In the genomic region with DNA sequence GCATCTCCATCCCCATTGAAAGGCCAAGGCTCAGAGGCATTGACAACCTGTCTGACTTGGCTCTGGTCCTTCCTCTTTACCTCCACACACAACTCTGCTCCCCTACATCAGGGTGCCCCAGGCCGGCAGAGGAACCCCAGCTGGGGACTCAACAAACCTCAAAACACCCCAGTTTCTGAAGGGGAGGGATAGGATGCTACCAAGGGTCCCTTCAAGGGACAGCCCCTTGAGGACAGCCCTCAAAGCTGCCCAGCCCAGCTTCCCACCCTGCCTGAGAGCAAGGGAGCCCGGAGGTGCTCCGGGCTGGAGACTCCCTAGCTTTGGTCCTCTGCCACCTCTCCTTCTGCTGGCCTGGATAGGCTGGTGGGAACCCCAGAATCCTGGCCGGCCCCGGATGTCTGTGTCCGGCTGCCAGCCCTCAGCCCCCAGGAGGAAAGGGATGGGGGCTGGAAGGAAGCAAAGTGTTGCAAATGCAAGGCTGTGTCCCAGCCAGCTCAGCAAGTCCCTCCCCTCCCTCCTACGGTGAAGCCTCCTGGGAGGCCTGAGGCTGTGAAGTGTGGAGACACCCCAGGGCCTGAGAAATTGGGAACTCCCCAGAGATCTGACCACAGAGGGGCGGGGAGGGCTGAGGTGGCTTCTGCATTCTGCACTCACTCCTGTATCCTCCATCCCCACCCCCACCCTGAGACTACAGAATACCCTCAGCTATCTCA, we compare ENCODE assay signal across 7 cellular contexts. TPM values are rescaled to one million over a fixed set of nuclear protein-coding genes. Genes with fewer than 3 reads are reported as not detected.
DNase-seq lines count a peak whose midpoint lies in the region; ATAC-seq, FAIRE-seq and TF ChIP-seq lines count a peak whose summit lies in the region.

No MANE protein-coding gene starts in this region.

- intact Hi-C loops in PC-3 (cut with micrococcal nuclease): loop anchor here (1.0 kb wide), 1 partner anchor 14 kb away; no protein-coding TSS in a partner anchor
- intact Hi-C loops in HepG2 (cut with micrococcal nuclease; ENCODE audit: unreplicated experiment): loop anchor here (2.0 to 10.0 kb wide), 2 partner anchors 14 to 58 kb away; a partner anchor contains a TSS

- H3K27ac ChIP-seq in PC-3 (ENCODE audit: low read length): no peak overlapping the region
- no peak overlapping the region for H3K27ac ChIP-seq in HepG2 (ENCODE audit: extremely low read length, insufficient read depth, low read length)

- H3K9ac ChIP-seq in PC-3 (ENCODE audit: low read length) (no peak overlapping the region), HepG2 (ENCODE audit: insufficient read depth, low read depth, low read length) (no peak overlapping the region)

- no peak overlapping the region for H2AFZ ChIP-seq in PC-3 (ENCODE audit: low read length)
- no peak overlapping the region for H2AFZ ChIP-seq in HepG2 (ENCODE audit: low read length)

- no peaks in the 10 kb centered on the region for H3K9me3 Mint-ChIP-seq in activated naive CD8-positive, alpha-beta T cell treated with anti-CD3 and anti-CD28 coated beads for 36 hours
- no peaks in the 10 kb centered on the region for H3K9me3 Mint-ChIP-seq in type B pancreatic cell

- no peak overlapping the region for H3K27ac Mint-ChIP-seq in activated naive CD8-positive, alpha-beta T cell treated with anti-CD3 and anti-CD28 coated beads for 36 hours
- H3K27ac Mint-ChIP-seq in type B pancreatic cell: no peak overlapping the region

- H3F3A ChIP-seq in PC-3 (ENCODE audit: low read length, unreplicated experiment): no peaks in the 10 kb centered on the region

- H4K20me1 ChIP-seq in PC-3 (ENCODE audit: low read length) (peaks cover 27% of the 10 kb centered on the region), HepG2 (ENCODE audit: insufficient read depth, low read length) (peaks cover 14% of the 10 kb centered on the region)

- H3K4me1 ChIP-seq in PC-3 (ENCODE audit: insufficient read depth, low read length) (peaks cover 63% of the 10 kb centered on the region), HepG2 (ENCODE audit: insufficient read depth, low read length) (peaks cover 65% of the 10 kb centered on the region)

- H3K36me3 ChIP-seq in PC-3 (ENCODE audit: low read depth, low read length) (peaks cover 12% of the 10 kb centered on the region), HepG2 (replicated peaks in 1 of 2; ENCODE audit: control insufficient read depth in 1 of 2, insufficient read depth in 2 of 2, low read length in 2 of 2) (peaks cover 9 to 23% of the 10 kb centered on the region in 2 experiments)

- 31% methylated on average over 3 of the region's 8 CpGs for WGBS in HepG2 (ENCODE audit: low lambda C conversion rate)

- peaks cover 23% of the 10 kb centered on the region for H3K79me2 ChIP-seq in PC-3 (ENCODE audit: low read length)
- H3K79me2 ChIP-seq in HepG2 (ENCODE audit: insufficient read depth, low read length): peaks cover 14% of the 10 kb centered on the region

- no peaks in the 10 kb centered on the region for H3K27me3 Mint-ChIP-seq in activated naive CD8-positive, alpha-beta T cell treated with anti-CD3 and anti-CD28 coated beads for 36 hours
- no peaks in the 10 kb centered on the region for H3K27me3 Mint-ChIP-seq in type B pancreatic cell

- H3K9me3 ChIP-seq in PC-3 (ENCODE audit: low read length) (no peaks in the 10 kb centered on the region), HepG2 (ENCODE audit: low read length) (no peaks in the 10 kb centered on the region)

- H3K4me2 ChIP-seq in PC-3 (ENCODE audit: low read length) (peak overlapping the region; percentile 5; the same call in 1 of the 2 replicates), HepG2 (ENCODE audit: low read depth, low read length) (peak overlapping the region; percentile 93)

- no peaks in the 10 kb centered on the region for H3K9me2 ChIP-seq in PC-3 (replicated peaks; ENCODE audit: low read length)

- H3K4me3 ChIP-seq in PC-3 (ENCODE audit: low read length) (no peak overlapping the region), HepG2 (replicated peaks in 1 of 3; ENCODE audit: insufficient read depth in 1 of 3, low read depth in 2 of 3, low read length in 3 of 3) (peak overlapping the region in 1 of 3 experiments; percentile 84; a peak in 4 of 6 replicates)

- no TSS peak for BruUV-seq in PC-3 (replicated peaks; lab: Mats Ljungman, UMichigan)
- no TSS peak for BruUV-seq in HepG2 (replicated peaks; lab: Mats Ljungman, UMichigan)

- no peak for TF ChIP-seq CTCF in PC-3 (conservative IDR thresholded peaks at IDR 0.05; ENCODE audit: low read depth, low read length)
- no peak for TF ChIP-seq CTCF in HepG2 (CRISPR knock-in tag; IDR thresholded peaks at IDR 0.05)
- no peak for TF ChIP-seq CTCF in type B pancreatic cell (conservative IDR thresholded peaks at IDR 0.05)

- H3K27me3 ChIP-seq in PC-3 (ENCODE audit: low read length) (no peaks in the 10 kb centered on the region), HepG2 (ENCODE audit: control insufficient read depth in 1 of 2, insufficient read depth in 2 of 2, low read length in 2 of 2) (peaks cover 0 to 4% of the 10 kb centered on the region in 2 experiments; a peak in 2 of 5 replicates)

- no peak for TF ChIP-seq POLR2A in HepG2 (IDR thresholded peaks at IDR 0.05; ENCODE audit: insufficient read depth in 1 of 2, low read depth in 2 of 2, low read length in 2 of 2)

- DNase-seq in PC-3 (peak; percentile 40), HepG2 (ENCODE audit: low spot score) (no peak), type B pancreatic cell (ENCODE audit: extremely low spot score, unreplicated experiment) (no peak), NCI-H1417 treated with DMSO at 0.1 percent for 48 hours (lab: John Stamatoyannopoulos, UW) (no peak)
- DNase-seq in activated naive CD8-positive, alpha-beta T cell treated with anti-CD3 and anti-CD28 coated beads for 36 hours: peak; percentile 76

- POLR2A ChIA-PET in PC-3 (lab: Charles Lee; ENCODE audit: unreplicated experiment): interaction anchor here (0.6 to 1.5 kb wide), 2 partner anchors 16 to 48 kb away, joined by 8 to 11 read pairs; no protein-coding TSS in a partner anchor
- POLR2A ChIA-PET in HepG2 (lab: Yijun Ruan, JAX): interaction anchor here (0.9 to 5.8 kb wide), 13 partner anchors 12 to 157 kb away, joined by 3 to 222 read pairs (median 7); a partner anchor contains a TSS

- H3K4me3 Mint-ChIP-seq in activated naive CD8-positive, alpha-beta T cell treated with anti-CD3 and anti-CD28 coated beads for 36 hours: peak overlapping the region; percentile 13
- H3K4me3 Mint-ChIP-seq in type B pancreatic cell: peak overlapping the region; percentile 82

- in situ Hi-C loops in HepG2 (cut with HindIII; ENCODE audit: extremely low pct_ligation_motif_present, low pct_unique_long_range_greater_than_20kb): no loop called here

- no peak for FAIRE-seq in HepG2 (lab: Jason Lieb, UNC)

- peak; percentile 27 for ATAC-seq in GM21528 (IDR thresholded peaks at IDR 0.05; ENCODE audit: low FRiP score, unreplicated experiment)
- ATAC-seq in PC-3: peak; percentile 6; the same call in 1 of the 2 replicates
- ATAC-seq in HepG2: no peak
- no peak for ATAC-seq in HG03439 (IDR thresholded peaks at IDR 0.05; ENCODE audit: unreplicated experiment)

- no peak for TF ChIP-seq RAD21 in HepG2 (CRISPR knock-in tag; IDR thresholded peaks at IDR 0.05)

- no peak for TF ChIP-seq EP300 in HepG2 (IDR thresholded peaks at IDR 0.05; ENCODE audit: low read depth in 2 of 2, low read length in 2 of 2)
- TF ChIP-seq EP300 in HepG2 (CRISPR knock-in tag; IDR thresholded peaks at IDR 0.05; ENCODE audit: borderline replicate concordance): no peak

- peaks cover 10% of the 10 kb centered on the region for H3K36me3 Mint-ChIP-seq in activated naive CD8-positive, alpha-beta T cell treated with anti-CD3 and anti-CD28 coated beads for 36 hours
- peaks cover 15% of the 10 kb centered on the region for H3K36me3 Mint-ChIP-seq in type B pancreatic cell

- peaks cover 34% of the 10 kb centered on the region for H3K4me1 Mint-ChIP-seq in activated naive CD8-positive, alpha-beta T cell treated with anti-CD3 and anti-CD28 coated beads for 36 hours
- H3K4me1 Mint-ChIP-seq in type B pancreatic cell (ENCODE audit: unreplicated experiment): peaks cover 33% of the 10 kb centered on the region

- CTCF ChIA-PET in PC-3 (lab: Charles Lee) (no interaction called here), HepG2 (lab: Yijun Ruan, JAX; ENCODE audit: low intra/inter-chr PET ratio, low total read pairs) (no interaction called here)

RNA-seq across cellular contexts. Expression of a gene that starts 1.1 kb away (rescaled TPM):
- total RNA-seq in PC-3 (2014; rRNA removed) (159 and 176 TPM in 2 replicates), HepG2 (2016; rRNA removed; fragmentation: Illumina TruSeq; extraction: Trizol) (81.9 and 85.1 TPM in 2 replicates), type B pancreatic cell (ENCODE audit: low replicate concordance) (247 and 465 TPM in 2 replicates)
- total RNA-seq in activated naive CD8-positive, alpha-beta T cell treated with anti-CD3 and anti-CD28 coated beads for 36 hours: 10 to 100 TPM; 26.4 to 26.7 TPM
- total RNA-seq in HepG2 (2016; cell fraction: cytosol; rRNA removed; fragmentation: Illumina TruSeq; extraction: Trizol; ENCODE audit: low read depth): 39.3 and 48.2 TPM in 2 replicates
- 79.9 and 80.4 TPM in 2 replicates for total RNA-seq in HepG2 (2016; cell fraction: insoluble cytoplasmic fraction; rRNA removed; fragmentation: Illumina TruSeq; extraction: Trizol)
- total RNA-seq in HepG2 (2016; cell fraction: membrane; rRNA removed; fragmentation: Illumina TruSeq; extraction: Trizol): 99.4 and 121 TPM in 2 replicates
- 41.2 and 48.0 TPM in 2 replicates for total RNA-seq in HepG2 (2016; cell fraction: nucleus; rRNA removed; fragmentation: Illumina TruSeq; extraction: Trizol)
- 134 and 155 TPM in 2 replicates for polyA plus RNA-seq in HepG2 (2011; rRNA removed)
- polyA plus RNA-seq in HepG2 (2011; cell fraction: cytosol; rRNA removed): 175 and 198 TPM in 2 replicates
- polyA plus RNA-seq in HepG2 (2011; cell fraction: nucleus; rRNA removed): 42.9 and 54.2 TPM in 2 replicates
- polyA plus RNA-seq in HepG2 (2012): 93.4 and 110 TPM in 2 replicates
- polyA plus RNA-seq in HepG2 (2016; cell fraction: cytosol; fragmentation: Illumina TruSeq; extraction: Trizol; ENCODE audit: low read depth): 130 and 155 TPM in 2 replicates
- polyA plus RNA-seq in HepG2 (2016; cell fraction: insoluble cytoplasmic fraction; fragmentation: Illumina TruSeq; extraction: Trizol; ENCODE audit: low read depth): 249 and 301 TPM in 2 replicates
- 253 and 267 TPM in 2 replicates for polyA plus RNA-seq in HepG2 (2016; cell fraction: membrane; fragmentation: Illumina TruSeq; extraction: Trizol; ENCODE audit: low read depth)
- polyA plus RNA-seq in HepG2 (2016; cell fraction: nucleus; fragmentation: Illumina TruSeq; extraction: Trizol; ENCODE audit: insufficient read depth, low read depth): 142 and 146 TPM in 2 replicates
- polyA minus RNA-seq in HepG2 (2011; rRNA and poly(A)+ RNA removed; ENCODE audit: low replicate concordance): 31.7 and 183 TPM in 2 replicates
- 56.3 and 59.3 TPM in 2 replicates for polyA minus RNA-seq in HepG2 (2011; cell fraction: cytosol; rRNA and poly(A)+ RNA removed)
- polyA minus RNA-seq in HepG2 (2011; cell fraction: nucleus; rRNA and poly(A)+ RNA removed): 34.6 and 44.4 TPM in 2 replicates

RNA-seq across cellular contexts. Expression of a gene that starts 25.2 kb away (rescaled TPM):
- total RNA-seq in PC-3 (2014; rRNA removed) (3.0 and 3.7 TPM in 2 replicates), HepG2 (2016; rRNA removed; fragmentation: Illumina TruSeq; extraction: Trizol) (0.31 and 3.2 TPM in 2 replicates), type B pancreatic cell (ENCODE audit: low replicate concordance) (4.7 and 8.7 TPM in 2 replicates)
- 1 to 10 TPM; 2.8 to 3.6 TPM for total RNA-seq in activated naive CD8-positive, alpha-beta T cell treated with anti-CD3 and anti-CD28 coated beads for 36 hours
- 0.71 TPM in 1 of 2 replicates, not detected in the other for total RNA-seq in HepG2 (2016; cell fraction: cytosol; rRNA removed; fragmentation: Illumina TruSeq; extraction: Trizol; ENCODE audit: low read depth)
- total RNA-seq in HepG2 (2016; cell fraction: insoluble cytoplasmic fraction; rRNA removed; fragmentation: Illumina TruSeq; extraction: Trizol): 0.46 and 3.1 TPM in 2 replicates
- 0.12 and 0.65 TPM in 2 replicates for total RNA-seq in HepG2 (2016; cell fraction: membrane; rRNA removed; fragmentation: Illumina TruSeq; extraction: Trizol)
- 3.2 and 5.0 TPM in 2 replicates for total RNA-seq in HepG2 (2016; cell fraction: nucleus; rRNA removed; fragmentation: Illumina TruSeq; extraction: Trizol)
- 17.6 and 21.8 TPM in 2 replicates for polyA plus RNA-seq in HepG2 (2011; rRNA removed)
- 2.4 and 5.1 TPM in 2 replicates for polyA plus RNA-seq in HepG2 (2011; cell fraction: cytosol; rRNA removed)
- 142 and 179 TPM in 2 replicates for polyA plus RNA-seq in HepG2 (2011; cell fraction: nucleus; rRNA removed)
- polyA plus RNA-seq in HepG2 (2012): 7.7 and 16.0 TPM in 2 replicates
- polyA plus RNA-seq in HepG2 (2016; cell fraction: cytosol; fragmentation: Illumina TruSeq; extraction: Trizol; ENCODE audit: low read depth): 0.22 and 0.24 TPM in 2 replicates
- 0.81 and 0.98 TPM in 2 replicates for polyA plus RNA-seq in HepG2 (2016; cell fraction: insoluble cytoplasmic fraction; fragmentation: Illumina TruSeq; extraction: Trizol; ENCODE audit: low read depth)
- 0.13 and 0.55 TPM in 2 replicates for polyA plus RNA-seq in HepG2 (2016; cell fraction: membrane; fragmentation: Illumina TruSeq; extraction: Trizol; ENCODE audit: low read depth)
- polyA plus RNA-seq in HepG2 (2016; cell fraction: nucleus; fragmentation: Illumina TruSeq; extraction: Trizol; ENCODE audit: insufficient read depth, low read depth): 26.3 and 28.4 TPM in 2 replicates
- 6.1 and 8.3 TPM in 2 replicates for polyA minus RNA-seq in HepG2 (2011; rRNA and poly(A)+ RNA removed; ENCODE audit: low replicate concordance)
- 1.3 and 1.8 TPM in 2 replicates for polyA minus RNA-seq in HepG2 (2011; cell fraction: cytosol; rRNA and poly(A)+ RNA removed)
- 16.6 and 17.9 TPM in 2 replicates for polyA minus RNA-seq in HepG2 (2011; cell fraction: nucleus; rRNA and poly(A)+ RNA removed)

RNA-seq across cellular contexts. Expression of a gene that starts 25.2 kb away (rescaled TPM):
- total RNA-seq in PC-3 (2014; rRNA removed): not detected in 2 replicates
- total RNA-seq in activated naive CD8-positive, alpha-beta T cell treated with anti-CD3 and anti-CD28 coated beads for 36 hours: under 1 TPM; 0.48 to 0.60 TPM
- total RNA-seq in HepG2 (2016; rRNA removed; fragmentation: Illumina TruSeq; extraction: Trizol): 0.62 and 1.0 TPM in 2 replicates
- total RNA-seq in HepG2 (2016; cell fraction: cytosol; rRNA removed; fragmentation: Illumina TruSeq; extraction: Trizol; ENCODE audit: low read depth): not detected in 2 replicates
- total RNA-seq in HepG2 (2016; cell fraction: insoluble cytoplasmic fraction; rRNA removed; fragmentation: Illumina TruSeq; extraction: Trizol): 2.0 TPM in 1 of 2 replicates, not detected in the other
- total RNA-seq in HepG2 (2016; cell fraction: membrane; rRNA removed; fragmentation: Illumina TruSeq; extraction: Trizol): 0.53 TPM in 1 of 2 replicates, not detected in the other
- 0.85 and 3.2 TPM in 2 replicates for total RNA-seq in HepG2 (2016; cell fraction: nucleus; rRNA removed; fragmentation: Illumina TruSeq; extraction: Trizol)
- polyA plus RNA-seq in HepG2 (2011; rRNA removed): 1.1 and 2.0 TPM in 2 replicates
- polyA plus RNA-seq in HepG2 (2011; cell fraction: cytosol; rRNA removed): 0.31 and 0.35 TPM in 2 replicates
- 5.2 and 6.5 TPM in 2 replicates for polyA plus RNA-seq in HepG2 (2011; cell fraction: nucleus; rRNA removed)
- 5.4 and 6.5 TPM in 2 replicates for polyA plus RNA-seq in HepG2 (2012)
- polyA plus RNA-seq in HepG2 (2016; cell fraction: cytosol; fragmentation: Illumina TruSeq; extraction: Trizol; ENCODE audit: low read depth): not detected in 2 replicates
- 0.23 TPM in 1 of 2 replicates, not detected in the other for polyA plus RNA-seq in HepG2 (2016; cell fraction: insoluble cytoplasmic fraction; fragmentation: Illumina TruSeq; extraction: Trizol; ENCODE audit: low read depth)
- 0.43 TPM in 1 of 2 replicates, not detected in the other for polyA plus RNA-seq in HepG2 (2016; cell fraction: membrane; fragmentation: Illumina TruSeq; extraction: Trizol; ENCODE audit: low read depth)
- 3.9 TPM in 2 replicates for polyA plus RNA-seq in HepG2 (2016; cell fraction: nucleus; fragmentation: Illumina TruSeq; extraction: Trizol; ENCODE audit: insufficient read depth, low read depth)
- 1.1 and 2.7 TPM in 2 replicates for polyA minus RNA-seq in HepG2 (2011; rRNA and poly(A)+ RNA removed; ENCODE audit: low replicate concordance)
- not detected in 2 replicates for polyA minus RNA-seq in HepG2 (2011; cell fraction: cytosol; rRNA and poly(A)+ RNA removed)
- 2.3 and 3.6 TPM in 2 replicates for polyA minus RNA-seq in HepG2 (2011; cell fraction: nucleus; rRNA and poly(A)+ RNA removed)
- 2.1 and 3.8 TPM in 2 replicates for total RNA-seq in type B pancreatic cell (ENCODE audit: low replicate concordance)

RNA-seq across cellular contexts. Expression of a gene that starts 45.2 kb away (rescaled TPM):
- 182 and 184 TPM in 2 replicates for total RNA-seq in PC-3 (2014; rRNA removed)
- total RNA-seq in activated naive CD8-positive, alpha-beta T cell treated with anti-CD3 and anti-CD28 coated beads for 36 hours: 100 to 1,000 TPM; 142 to 149 TPM
- total RNA-seq in HepG2 (2016; rRNA removed; fragmentation: Illumina TruSeq; extraction: Trizol): 93.5 and 109 TPM in 2 replicates
- 18.6 and 19.6 TPM in 2 replicates for total RNA-seq in HepG2 (2016; cell fraction: cytosol; rRNA removed; fragmentation: Illumina TruSeq; extraction: Trizol; ENCODE audit: low read depth)
- total RNA-seq in HepG2 (2016; cell fraction: insoluble cytoplasmic fraction; rRNA removed; fragmentation: Illumina TruSeq; extraction: Trizol): 97.8 and 111 TPM in 2 replicates
- total RNA-seq in HepG2 (2016; cell fraction: membrane; rRNA removed; fragmentation: Illumina TruSeq; extraction: Trizol): 26.5 and 28.5 TPM in 2 replicates
- total RNA-seq in HepG2 (2016; cell fraction: nucleus; rRNA removed; fragmentation: Illumina TruSeq; extraction: Trizol): 69.7 and 73.3 TPM in 2 replicates
- 189 and 190 TPM in 2 replicates for polyA plus RNA-seq in HepG2 (2011; rRNA removed)
- 126 and 169 TPM in 2 replicates for polyA plus RNA-seq in HepG2 (2011; cell fraction: cytosol; rRNA removed)
- 278 and 321 TPM in 2 replicates for polyA plus RNA-seq in HepG2 (2011; cell fraction: nucleus; rRNA removed)
- 146 and 207 TPM in 2 replicates for polyA plus RNA-seq in HepG2 (2012)
- 9.8 and 9.9 TPM in 2 replicates for polyA plus RNA-seq in HepG2 (2016; cell fraction: cytosol; fragmentation: Illumina TruSeq; extraction: Trizol; ENCODE audit: low read depth)
- 105 and 112 TPM in 2 replicates for polyA plus RNA-seq in HepG2 (2016; cell fraction: insoluble cytoplasmic fraction; fragmentation: Illumina TruSeq; extraction: Trizol; ENCODE audit: low read depth)
- polyA plus RNA-seq in HepG2 (2016; cell fraction: membrane; fragmentation: Illumina TruSeq; extraction: Trizol; ENCODE audit: low read depth): 15.6 and 18.2 TPM in 2 replicates
- 128 and 133 TPM in 2 replicates for polyA plus RNA-seq in HepG2 (2016; cell fraction: nucleus; fragmentation: Illumina TruSeq; extraction: Trizol; ENCODE audit: insufficient read depth, low read depth)
- 165 and 166 TPM in 2 replicates for polyA minus RNA-seq in HepG2 (2011; rRNA and poly(A)+ RNA removed; ENCODE audit: low replicate concordance)
- 54.2 and 56.9 TPM in 2 replicates for polyA minus RNA-seq in HepG2 (2011; cell fraction: cytosol; rRNA and poly(A)+ RNA removed)
- polyA minus RNA-seq in HepG2 (2011; cell fraction: nucleus; rRNA and poly(A)+ RNA removed): 145 and 189 TPM in 2 replicates
- 108 and 114 TPM in 2 replicates for total RNA-seq in type B pancreatic cell (ENCODE audit: low replicate concordance)

RNA-seq across cellular contexts. Expression of a gene that starts 57.1 kb away (rescaled TPM):
- total RNA-seq in PC-3 (2014; rRNA removed) (59.8 and 68.5 TPM in 2 replicates), HepG2 (2016; rRNA removed; fragmentation: Illumina TruSeq; extraction: Trizol) (33.2 and 40.3 TPM in 2 replicates), type B pancreatic cell (ENCODE audit: low replicate concordance) (66.5 and 71.3 TPM in 2 replicates)
- total RNA-seq in activated naive CD8-positive, alpha-beta T cell treated with anti-CD3 and anti-CD28 coated beads for 36 hours: 10 to 100 TPM; 26.5 to 31.2 TPM
- 10.7 and 10.9 TPM in 2 replicates for total RNA-seq in HepG2 (2016; cell fraction: cytosol; rRNA removed; fragmentation: Illumina TruSeq; extraction: Trizol; ENCODE audit: low read depth)
- 35.8 and 41.1 TPM in 2 replicates for total RNA-seq in HepG2 (2016; cell fraction: insoluble cytoplasmic fraction; rRNA removed; fragmentation: Illumina TruSeq; extraction: Trizol)
- 15.7 and 16.3 TPM in 2 replicates for total RNA-seq in HepG2 (2016; cell fraction: membrane; rRNA removed; fragmentation: Illumina TruSeq; extraction: Trizol)
- total RNA-seq in HepG2 (2016; cell fraction: nucleus; rRNA removed; fragmentation: Illumina TruSeq; extraction: Trizol): 35.4 and 45.5 TPM in 2 replicates
- 64.2 and 81.8 TPM in 2 replicates for polyA plus RNA-seq in HepG2 (2011; rRNA removed)
- 39.7 and 41.1 TPM in 2 replicates for polyA plus RNA-seq in HepG2 (2011; cell fraction: cytosol; rRNA removed)
- polyA plus RNA-seq in HepG2 (2011; cell fraction: nucleus; rRNA removed): 145 and 160 TPM in 2 replicates
- 41.1 and 50.3 TPM in 2 replicates for polyA plus RNA-seq in HepG2 (2012)
- 2.1 and 2.8 TPM in 2 replicates for polyA plus RNA-seq in HepG2 (2016; cell fraction: cytosol; fragmentation: Illumina TruSeq; extraction: Trizol; ENCODE audit: low read depth)
- polyA plus RNA-seq in HepG2 (2016; cell fraction: insoluble cytoplasmic fraction; fragmentation: Illumina TruSeq; extraction: Trizol; ENCODE audit: low read depth): 28.1 and 29.2 TPM in 2 replicates
- polyA plus RNA-seq in HepG2 (2016; cell fraction: membrane; fragmentation: Illumina TruSeq; extraction: Trizol; ENCODE audit: low read depth): 5.8 and 6.2 TPM in 2 replicates
- 54.5 and 62.2 TPM in 2 replicates for polyA plus RNA-seq in HepG2 (2016; cell fraction: nucleus; fragmentation: Illumina TruSeq; extraction: Trizol; ENCODE audit: insufficient read depth, low read depth)
- polyA minus RNA-seq in HepG2 (2011; rRNA and poly(A)+ RNA removed; ENCODE audit: low replicate concordance): 42.3 and 46.5 TPM in 2 replicates
- polyA minus RNA-seq in HepG2 (2011; cell fraction: cytosol; rRNA and poly(A)+ RNA removed): 22.8 and 24.4 TPM in 2 replicates
- polyA minus RNA-seq in HepG2 (2011; cell fraction: nucleus; rRNA and poly(A)+ RNA removed): 68.5 and 83.3 TPM in 2 replicates

Comparison
In these comparisons a context has a peak if more than half of its experiments do, and no peak if none do; other contexts are left out.
1. ATAC-seq: peak in GM21528 (single experiment) and PC-3 (single experiment); none in HepG2 (single experiment) and HG03439 (single experiment).
2. DNase-seq: peak in PC-3 (single experiment) and activated naive CD8-positive, alpha-beta T cell treated with anti-CD3 and anti-CD28 coated beads for 36 hours (single experiment); none in HepG2 (single experiment), type B pancreatic cell (single experiment) and NCI-H1417 treated with DMSO at 0.1 percent for 48 hours (single experiment).